In the genomic region with DNA sequence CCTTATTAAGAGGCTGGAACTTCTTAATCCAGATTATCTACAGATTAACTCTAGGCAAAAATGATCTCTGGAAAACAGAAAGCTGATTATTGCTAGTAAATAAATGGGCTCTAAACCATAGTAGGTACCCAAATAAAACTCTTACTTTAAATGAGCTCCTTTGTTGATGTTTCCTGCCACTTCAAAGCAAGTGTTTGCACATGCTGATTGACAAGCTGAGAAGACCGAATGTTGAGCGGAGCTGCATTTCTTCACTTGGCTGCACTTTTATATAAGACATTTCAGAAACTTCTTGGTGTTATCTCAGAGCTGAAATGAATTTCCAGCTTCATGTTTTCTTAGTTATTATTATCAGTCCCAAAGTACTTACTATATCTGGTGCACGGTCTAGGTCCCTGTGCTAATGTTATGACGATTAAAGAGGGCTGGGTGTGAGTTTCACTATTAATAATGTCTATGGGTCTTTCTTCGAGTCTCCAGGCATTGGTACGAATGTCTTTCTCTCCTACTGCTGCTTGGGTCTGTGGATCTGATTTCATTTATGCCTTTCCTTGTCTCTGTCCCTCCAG, we compare ENCODE assay signal across 15 cellular contexts. TPM values are rescaled to one million over a fixed set of nuclear protein-coding genes. Genes with fewer than 3 reads are reported as not detected.
A peak's percentile ranks its signal among the peaks of the same experiment; 100 is the strongest.
DNase-seq lines count a peak whose midpoint lies in the region; ATAC-seq and TF ChIP-seq lines count a peak whose summit lies in the region.
"Had no signal": no experiment of that assay in that cellular context is flagged by ENCODE, and none has a peak within 500 bp of the region (broad histone marks: within the 10 kb centered on the region; RNA-seq: fewer than 3 reads in every experiment).

No MANE protein-coding gene starts in this region.

- H3K4me1 ChIP-seq in endodermal cell (ENCODE audit: control insufficient read depth, insufficient read depth, low read length), result peaks cover 5% of the 10 kb centered on the region
- H3K4me1 ChIP-seq in right cardiac atrium (ENCODE audit: control insufficient read depth, insufficient read depth, low read length), result no peaks in the 10 kb centered on the region

- WGBS in endodermal cell (ENCODE audit: insufficient coverage in 1 of 2, insufficient read length in 1 of 2), 2 experiments, result 75 to 84% methylated on average over 5 to 6 of the region's 6 CpGs
- WGBS in right cardiac atrium, result 49% methylated on average over 6 of the region's 6 CpGs

- H3K27ac ChIP-seq in endodermal cell (ENCODE audit: low read depth, low read length) (no peak overlapping the region), right cardiac atrium (ENCODE audit: low read length) (no peak overlapping the region)

- no peaks in the 10 kb centered on the region for H3K9me3 Mint-ChIP-seq in stimulated activated naive CD8-positive, alpha-beta T cell treated with anti-CD3 and anti-CD28 coated beads, Interleukin-15, amount 100 ng/mL, for 72 hours
- H3K9me3 Mint-ChIP-seq in endodermal cell (no peaks in the 10 kb centered on the region), CD14-positive monocyte (no peaks in the 10 kb centered on the region)
- H3K9me3 Mint-ChIP-seq: activated naive CD4-positive, alpha-beta T cell treated with anti-CD3 and anti-CD28 coated beads, Interleukin-2, amount 50 U/mL, for 72 hours had no signal

- H3K4me3 ChIP-seq in endodermal cell (ENCODE audit: low read length) (no peak overlapping the region), right cardiac atrium (ENCODE audit: low read length) (no peak overlapping the region)

- no peaks in the 10 kb centered on the region for H3K9me3 ChIP-seq in endodermal cell (ENCODE audit: control insufficient read depth, low read length)
- no peaks in the 10 kb centered on the region for H3K9me3 ChIP-seq in right cardiac atrium (ENCODE audit: control insufficient read depth, low read length)

- H3K36me3 ChIP-seq in endodermal cell (ENCODE audit: control insufficient read depth, insufficient read depth, low read length), result no peaks in the 10 kb centered on the region

- TF ChIP-seq CTCF in endodermal cell (conservative IDR thresholded peaks at IDR 0.05), result no peak
- TF ChIP-seq CTCF in CD14-positive monocyte (IDR thresholded peaks at IDR 0.05), result no peak

- ATAC-seq in stimulated activated naive CD8-positive, alpha-beta T cell treated with anti-CD3 and anti-CD28 coated beads, Interleukin-15, Interleukin-2, amounts not matched to agents 100 U/mL and 50 U/mL, for 24 hours, result peak; percentile 37
- no peak for ATAC-seq in stimulated activated naive CD8-positive, alpha-beta T cell treated with anti-CD3 and anti-CD28 coated beads, Interleukin-15, amount 100 ng/mL, for 72 hours
- ATAC-seq in GM21723 (IDR thresholded peaks at IDR 0.05; ENCODE audit: unreplicated experiment) (peak; percentile 48), HG03439 (IDR thresholded peaks at IDR 0.05; ENCODE audit: unreplicated experiment) (peak; percentile 56), right cardiac atrium (no peak)

- no peak overlapping the region for H3K4me3 Mint-ChIP-seq in stimulated activated naive CD8-positive, alpha-beta T cell treated with anti-CD3 and anti-CD28 coated beads, Interleukin-15, amount 100 ng/mL, for 72 hours
- H3K4me3 Mint-ChIP-seq in endodermal cell (no peak overlapping the region), CD14-positive monocyte (no peak overlapping the region)

- H3K27me3 Mint-ChIP-seq in stimulated activated naive CD8-positive, alpha-beta T cell treated with anti-CD3 and anti-CD28 coated beads, Interleukin-15, amount 100 ng/mL, for 72 hours, result no peaks in the 10 kb centered on the region
- H3K27me3 Mint-ChIP-seq in endodermal cell (ENCODE audit: insufficient read depth), result no peaks in the 10 kb centered on the region
- H3K27me3 Mint-ChIP-seq in CD14-positive monocyte (ENCODE audit: low read depth in 3 of 3), result peaks cover 0 to 2% (median 0%) of the 10 kb centered on the region in 3 donors

- H3K36me3 Mint-ChIP-seq in endodermal cell (ENCODE audit: low read depth) (no peaks in the 10 kb centered on the region), CD14-positive monocyte (no peaks in the 10 kb centered on the region)
- H3K36me3 Mint-ChIP-seq: activated naive CD4-positive, alpha-beta T cell treated with anti-CD3 and anti-CD28 coated beads, Interleukin-2, amount 50 U/mL, for 72 hours had no signal

- H3K9ac ChIP-seq in endodermal cell (ENCODE audit: extremely low read depth, low read length, poor library complexity, severe bottlenecking), result no peak overlapping the region

- peaks cover 5% of the 10 kb centered on the region for H3K4me1 Mint-ChIP-seq in stimulated activated naive CD8-positive, alpha-beta T cell treated with anti-CD3 and anti-CD28 coated beads, Interleukin-15, amount 100 ng/mL, for 72 hours
- H3K4me1 Mint-ChIP-seq in endodermal cell, result peaks cover 28% of the 10 kb centered on the region
- peaks cover 5% of the 10 kb centered on the region for H3K4me1 Mint-ChIP-seq in CD14-positive monocyte

- peaks cover 5% of the 10 kb centered on the region for H3K27me3 ChIP-seq in endodermal cell (ENCODE audit: control insufficient read depth, insufficient read depth, low read length, poor library complexity, severe bottlenecking)
- H3K27me3 ChIP-seq in right cardiac atrium (ENCODE audit: control insufficient read depth, insufficient read depth), result no peaks in the 10 kb centered on the region

- intact Hi-C loops in CD14-positive monocyte (cut with micrococcal nuclease) (no loop called here), right cardiac atrium (cut with DNase I) (no loop called here)

- DNase-seq in stimulated activated naive CD8-positive, alpha-beta T cell treated with anti-CD3 and anti-CD28 coated beads, Interleukin-15, Interleukin-2, amounts not matched to agents 100 U/mL and 50 U/mL, for 24 hours, result no peak
- DNase-seq in stimulated activated naive CD8-positive, alpha-beta T cell treated with anti-CD3 and anti-CD28 coated beads, Interleukin-15, amount 100 ng/mL, for 72 hours, result no peak
- DNase-seq in endodermal cell (no peak), pons (ENCODE audit: low spot score) (no peak), CD14-positive monocyte (ENCODE audit: low spot score) (no peak), right cardiac atrium (no peak)
- DNase-seq: ACHN; activated CD4-positive, alpha-beta T cell treated with anti-CD3 and anti-CD28 coated beads for 48 hours; GF-D8; NCI-H446 treated with DMSO at 0.1 percent for 48 hours had no signal

- H3K27ac Mint-ChIP-seq in stimulated activated naive CD8-positive, alpha-beta T cell treated with anti-CD3 and anti-CD28 coated beads, Interleukin-15, amount 100 ng/mL, for 72 hours, result no peak overlapping the region
- no peak overlapping the region for H3K27ac Mint-ChIP-seq in endodermal cell
- H3K27ac Mint-ChIP-seq in CD14-positive monocyte, result no peak overlapping the region
- H3K27ac Mint-ChIP-seq: activated naive CD4-positive, alpha-beta T cell treated with anti-CD3 and anti-CD28 coated beads, Interleukin-2, amount 50 U/mL, for 72 hours had no signal

RNA-seq across cellular contexts. Expression of gene CTXN3, which starts 58.6 kb away (rescaled TPM):
- total RNA-seq in endodermal cell (not detected), right cardiac atrium (not detected)
- polyA plus RNA-seq in endodermal cell (2013, experiment 1 of 2), result not detected
- polyA plus RNA-seq in endodermal cell (2013, experiment 2 of 2), result not detected
- polyA plus RNA-seq in CD14-positive monocyte (not detected), right cardiac atrium (not detected)
- total RNA-seq: activated naive CD4-positive, alpha-beta T cell treated with anti-CD3 and anti-CD28 coated beads, Interleukin-2, amount 50 U/mL, for 72 hours; LHCN-M2; SK-MEL-5 had no signal

Comparison
In these comparisons a context has a peak if more than half of its experiments do, and no peak if none do; other contexts are left out.
1. ATAC-seq: peak in stimulated activated naive CD8-positive, alpha-beta T cell treated with anti-CD3 and anti-CD28 coated beads, Interleukin-15, Interleukin-2, amounts not matched to agents 100 U/mL and 50 U/mL, for 24 hours (single experiment), GM21723 (single experiment) and HG03439 (single experiment); none in stimulated activated naive CD8-positive, alpha-beta T cell treated with anti-CD3 and anti-CD28 coated beads, Interleukin-15, amount 100 ng/mL, for 72 hours (single experiment) and right cardiac atrium (0 of 2).